In genomic region chr4:151991884-151992166, GRCh38 we compare ENCODE assay signal across 1 cellular context.
TF ChIP-seq lines count a peak whose summit lies in the region.

No MANE protein-coding gene starts in this region.

TF ChIP-seq in GM23338, 12 proteins besides CTCF, POLR2A, EP300 and RAD21 (continued from another document):
- no peak for TF ChIP-seq ZNF462 (CRISPR knock-in tag; IDR thresholded peaks at IDR 0.05)
TF ChIP-seq in GM23338: peak in this region for 0.
